ENCODE assay signal across 24 cellular contexts in genomic region chr5:9186069-9186468, GRCh38.
"Had no signal": no experiment of that assay in that cellular context is flagged by ENCODE, and none has a peak within 500 bp of the region (broad histone marks: within the 10 kb centered on the region; RNA-seq: fewer than 3 reads in every experiment).

No MANE protein-coding gene starts in this region.

- DNase-seq: hippocampal formation; left ventricle myocardium inferior; mesendoderm; naive B cell; natural killer cell; nephron progenitor cell; ovary; right cardiac atrium; sigmoid colon; small intestine; spleen; stimulated activated CD4-positive, alpha-beta T cell treated with anti-CD3 and anti-CD28 coated beads, Interleukin-4, amount 100 ng/mL, for 24 hours; stimulated activated naive CD4-positive, alpha-beta T cell; uterus had no signal

- H3K36me3 ChIP-seq: left ventricle myocardium inferior, ovary, sigmoid colon, spleen, suprapubic skin, thoracic aorta, tibial nerve, uterus had no signal

- H3K27ac ChIP-seq: left ventricle myocardium inferior, ovary, sigmoid colon, spleen, suprapubic skin, thoracic aorta, tibial nerve, uterus had no signal

- H3K27me3 ChIP-seq: ovary, sigmoid colon, spleen, suprapubic skin, tibial nerve, uterus had no signal

- H3K27me3 Mint-ChIP-seq: progenitor cell of endocrine pancreas; stimulated activated naive CD8-positive, alpha-beta T cell treated with anti-CD3 and anti-CD28 coated beads, Interleukin-15, Interleukin-2, amounts not matched to agents 100 ng/mL and 50 ng/mL, for 24 hours; type B pancreatic cell had no signal

- H3K4me3 ChIP-seq: left ventricle myocardium inferior, lung, ovary, sigmoid colon, spleen, suprapubic skin, thoracic aorta, tibial nerve, uterus had no signal

- H3K4me3 Mint-ChIP-seq: mesothelial cell of epicardium; naive B cell; natural killer cell; nephron progenitor cell; stimulated activated effector memory CD8-positive, alpha-beta T cell treated with anti-CD3 and anti-CD28 coated beads, Interleukin-12 subunit alpha, Interleukin-12 subunit beta, amount 100 ng/mL, for 72 hours; stimulated activated naive CD8-positive, alpha-beta T cell treated with anti-CD3 and anti-CD28 coated beads, Interleukin-15, Interleukin-2, amounts not matched to agents 100 ng/mL and 50 ng/mL, for 24 hours; type B pancreatic cell had no signal

- H3K27ac Mint-ChIP-seq: mesothelial cell of epicardium; naive B cell; natural killer cell; nephron progenitor cell; progenitor cell of endocrine pancreas; stimulated activated effector memory CD8-positive, alpha-beta T cell treated with anti-CD3 and anti-CD28 coated beads, Interleukin-12 subunit alpha, Interleukin-12 subunit beta, amount 100 ng/mL, for 72 hours; stimulated activated naive CD8-positive, alpha-beta T cell treated with anti-CD3 and anti-CD28 coated beads, Interleukin-15, Interleukin-2, amounts not matched to agents 100 ng/mL and 50 ng/mL, for 24 hours; type B pancreatic cell had no signal

- H3K9me3 Mint-ChIP-seq: mesothelial cell of epicardium, nephron progenitor cell, type B pancreatic cell had no signal

- H3K4me1 ChIP-seq: left ventricle myocardium inferior, sigmoid colon, spleen, suprapubic skin, uterus had no signal

- FAIRE-seq: islet of Langerhans, small intestine had no signal

- ATAC-seq: natural killer cell; right cardiac atrium; stimulated activated effector memory CD8-positive, alpha-beta T cell treated with anti-CD3 and anti-CD28 coated beads, Interleukin-12 subunit alpha, Interleukin-12 subunit beta, amount 100 ng/mL, for 72 hours had no signal

- H3K36me3 Mint-ChIP-seq: naive B cell; natural killer cell; stimulated activated effector memory CD8-positive, alpha-beta T cell treated with anti-CD3 and anti-CD28 coated beads, Interleukin-12 subunit alpha, Interleukin-12 subunit beta, amount 100 ng/mL, for 72 hours had no signal

- H3K4me1 Mint-ChIP-seq: naive B cell; natural killer cell; stimulated activated effector memory CD8-positive, alpha-beta T cell treated with anti-CD3 and anti-CD28 coated beads, Interleukin-12 subunit alpha, Interleukin-12 subunit beta, amount 100 ng/mL, for 72 hours had no signal

- H3K9me3 ChIP-seq: left ventricle myocardium inferior, ovary, sigmoid colon, spleen, suprapubic skin, thoracic aorta, tibial nerve, uterus had no signal
